9 cellular contexts compared by ENCODE assay signal in the genomic region with DNA sequence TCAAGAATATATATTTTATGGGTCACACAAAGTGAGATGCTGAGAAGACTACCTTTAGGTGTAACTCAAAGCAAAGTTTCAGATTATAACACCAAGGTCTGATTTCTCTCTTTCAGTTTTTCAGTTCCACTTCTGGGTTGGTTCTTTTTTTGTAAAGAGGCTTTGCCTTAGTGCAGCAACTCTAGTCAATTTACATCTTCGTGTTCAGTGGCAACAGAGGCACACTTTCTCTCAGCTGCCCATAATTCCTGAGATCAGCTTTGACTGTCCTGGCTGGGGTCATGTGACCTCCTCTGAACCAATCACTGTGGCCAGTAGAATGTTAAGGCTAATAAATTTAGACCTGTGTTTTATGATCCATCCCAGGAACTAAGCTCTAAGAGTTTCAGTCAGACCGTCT.
DNase-seq lines count a peak whose midpoint lies in the region; ATAC-seq and TF ChIP-seq lines count a peak whose summit lies in the region.
"Had no signal": no experiment of that assay in that cellular context is flagged by ENCODE, and none has a peak within 500 bp of the region (broad histone marks: within the 10 kb centered on the region; RNA-seq: fewer than 3 reads in every experiment).

No MANE protein-coding gene starts in this region.

- H3K9me3 ChIP-seq in right lobe of liver (no peaks in the 10 kb centered on the region), vagina (no peaks in the 10 kb centered on the region)

- no peaks in the 10 kb centered on the region for H3K36me3 ChIP-seq in right lobe of liver
- no peaks in the 10 kb centered on the region for H3K36me3 ChIP-seq in vagina

- H3K4me1 ChIP-seq in right lobe of liver (no peaks in the 10 kb centered on the region), vagina (no peaks in the 10 kb centered on the region)

- no peak for TF ChIP-seq POLR2A in right lobe of liver (IDR thresholded peaks at IDR 0.05)
- TF ChIP-seq POLR2A in vagina (IDR thresholded peaks at IDR 0.05), result no peak

- peak; percentile 3 for DNase-seq in GM19240 (ENCODE audit: insufficient read length, low spot score)
- peak; percentile 8 for DNase-seq in HEK293T (ENCODE audit: extremely low spot score)
- no peak for DNase-seq in NOMO-1 (lab: John Stamatoyannopoulos, UW; ENCODE audit: unreplicated experiment in 2 of 2)
- no peak for DNase-seq in right lobe of liver
- no peak for DNase-seq in NCI-H446 (lab: John Stamatoyannopoulos, UW)
- DNase-seq in vagina (ENCODE audit: extremely low spot score in 2 of 2), result no peak
- DNase-seq: aorta, DND-41 had no signal

- POLR2A ChIA-PET in HEK293T (lab: Yijun Ruan, JAX), result no interaction called here

- intact Hi-C loops in right lobe of liver (cut with DNase I), result no loop called here
- intact Hi-C loops in vagina (cut with DNase I), result no loop called here

- CTCF ChIA-PET in HEK293T (lab: Yijun Ruan, JAX), result no interaction called here

- ATAC-seq in HG03354 (IDR thresholded peaks at IDR 0.05; ENCODE audit: poor library complexity, severe bottlenecking, unreplicated experiment) (peak; percentile 94), right lobe of liver (no peak)

- no peak overlapping the region for H3K4me3 ChIP-seq in right lobe of liver
- no peak overlapping the region for H3K4me3 ChIP-seq in vagina

- H3K27me3 ChIP-seq in right lobe of liver (no peaks in the 10 kb centered on the region), vagina (no peaks in the 10 kb centered on the region)

- 27% methylated on average over 2 of the region's 2 CpGs for WGBS in right lobe of liver (ENCODE audit: insufficient coverage, low coverage, low lambda C conversion rate, missing lambda C conversion rate)

- no peak for TF ChIP-seq CTCF in right lobe of liver (IDR thresholded peaks at IDR 0.05)
- TF ChIP-seq CTCF in vagina (IDR thresholded peaks at IDR 0.05), result no peak

- H3K27ac ChIP-seq in right lobe of liver, result no peak overlapping the region
- H3K27ac ChIP-seq in vagina, result no peak overlapping the region

TF ChIP-seq in HEK293T, 16 proteins besides CTCF, POLR2A, EP300 and RAD21:
- TF ChIP-seq TARDBP (IDR thresholded peaks at IDR 0.05), result no peak
- TF ChIP-seq HDGF (IDR thresholded peaks at IDR 0.05; ENCODE audit: borderline replicate concordance), result no peak
- no peak for TF ChIP-seq FOXA1 (IDR thresholded peaks at IDR 0.05)
- no peak for TF ChIP-seq L3MBTL2 (conservative IDR thresholded peaks at IDR 0.05)
- TF ChIP-seq FOXK2 (IDR thresholded peaks at IDR 0.05), result no peak
- no peak for TF ChIP-seq BHLHE40 (IDR thresholded peaks at IDR 0.05; ENCODE audit: borderline replicate concordance)
- TF ChIP-seq ARNT (IDR thresholded peaks at IDR 0.05), result no peak
- no peak for TF ChIP-seq FOXM1 (IDR thresholded peaks at IDR 0.05; ENCODE audit: borderline replicate concordance)
- TF ChIP-seq ELF4 (IDR thresholded peaks at IDR 0.05), result no peak
- TF ChIP-seq NFRKB (IDR thresholded peaks at IDR 0.05), result no peak
- no peak for TF ChIP-seq CTBP1 (IDR thresholded peaks at IDR 0.05; ENCODE audit: borderline replicate concordance)
- no peak for TF ChIP-seq ZNF384 (IDR thresholded peaks at IDR 0.05)
- no peak for TF ChIP-seq SP1 (IDR thresholded peaks at IDR 0.05)
- TF ChIP-seq PKNOX1 (IDR thresholded peaks at IDR 0.05), result no peak
- TF ChIP-seq SUZ12 (IDR thresholded peaks at IDR 0.05), result no peak

Comparison
In these comparisons a context has a peak if more than half of its experiments do, and no peak if none do; other contexts are left out.
1. DNase-seq: peak in GM19240 (single experiment) and HEK293T (single experiment); none in NOMO-1 (0 of 2), right lobe of liver (0 of 3), NCI-H446 (0 of 2) and vagina (0 of 2).